In genomic region chr3:83477563-83477962, GRCh38 we compare ENCODE assay signal across 8 cellular contexts.
"Had no signal": no experiment of that assay in that cellular context is flagged by ENCODE, and none has a peak within 500 bp of the region (broad histone marks: within the 10 kb centered on the region; RNA-seq: fewer than 3 reads in every experiment).

No MANE protein-coding gene starts in this region.

- ATAC-seq: GM12878 had no signal

- FAIRE-seq: G401.6, GM12878, GM12891, GM12892, GM18507, GM19239 had no signal

- DNase-seq: GDM1, GF-D8 had no signal

- H3K4me3 ChIP-seq: GM12878 had no signal
